22 cellular contexts compared by ENCODE assay signal in genomic region chr15:65311760-65312159, GRCh38. TPM values are rescaled to one million over a fixed set of nuclear protein-coding genes. Genes with fewer than 3 reads are reported as not detected.
DNase-seq lines count a peak whose midpoint lies in the region; ATAC-seq, FAIRE-seq and TF ChIP-seq lines count a peak whose summit lies in the region.
"Had no signal": no experiment of that assay in that cellular context is flagged by ENCODE, and none has a peak within 500 bp of the region (broad histone marks: within the 10 kb centered on the region; RNA-seq: fewer than 3 reads in every experiment).

No MANE protein-coding gene starts in this region.

- 77% methylated on average over 3 of the region's 3 CpGs; no CpG with 5 or more reads in 1 of the 2 experiments for WGBS in H1 (ENCODE audit: extremely low coverage in 1 of 2, insufficient coverage in 1 of 2, insufficient read length in 1 of 2, insufficient replicate concordance in 2 of 2, low coverage in 1 of 2, low lambda C conversion rate in 2 of 2, missing lambda C conversion rate in 1 of 2), 2 experiments
- WGBS in mesenchymal stem cell, result 75% methylated on average over 3 of the region's 3 CpGs

- H3K27me3 ChIP-seq in NT2/D1 (ENCODE audit: insufficient read depth, insufficient read length) (no peaks in the 10 kb centered on the region), H1 (replicated peaks in 1 of 4; ENCODE audit: control insufficient read depth in 3 of 4, extremely low read depth in 1 of 4, insufficient read depth in 3 of 4, low read length in 3 of 4) (no peaks in the 10 kb centered on the region), mesenchymal stem cell (ENCODE audit: control insufficient read depth in 1 of 2, insufficient read depth in 1 of 2, low read length in 2 of 2) (peaks cover 0 to 20% of the 10 kb centered on the region in 2 experiments)
- H3K27me3 ChIP-seq: BE2C had no signal

- TF ChIP-seq CTCF in H1 (IDR thresholded peaks at IDR 0.05; ENCODE audit: control extremely low read depth in 1 of 3, insufficient read depth in 1 of 3, low read depth in 1 of 3, low read length in 3 of 3) (no peak), mucosa of descending colon (IDR thresholded peaks at IDR 0.05) (no peak)

- H2BK120ac ChIP-seq in H1 (replicated peaks; ENCODE audit: low read depth, low read length) (no peak overlapping the region), mesenchymal stem cell (ENCODE audit: low read depth, low read length) (no peak overlapping the region)

- no peak overlapping the region for H4K5ac ChIP-seq in H1 (ENCODE audit: insufficient read length, low read depth, low read length)

- H2BK12ac ChIP-seq in H1 (ENCODE audit: low read depth, low read length) (no peak overlapping the region), mesenchymal stem cell (ENCODE audit: low read length in 2 of 2) (no peak overlapping the region)

- H3K18ac ChIP-seq in H1 (ENCODE audit: extremely low read depth, low read length) (no peak overlapping the region), mesenchymal stem cell (ENCODE audit: low read depth in 1 of 2, low read length in 2 of 2) (peak overlapping the region in 1 of 2 experiments; percentile 13)

- H3K23ac ChIP-seq in H1 (ENCODE audit: insufficient read length) (no peak overlapping the region), mesenchymal stem cell (ENCODE audit: low read length in 2 of 2) (no peak overlapping the region)

- H3K4me3 ChIP-seq in NT2/D1 (ENCODE audit: insufficient read length, low read depth), result no peak overlapping the region
- H3K4me3 ChIP-seq in H1 (ENCODE audit: extremely low read depth in 1 of 4, insufficient read depth in 2 of 4, low read depth in 3 of 4, low read length in 4 of 4), result no peak overlapping the region
- H3K4me3 ChIP-seq in mesenchymal stem cell (ENCODE audit: insufficient read depth in 1 of 2, low read depth in 1 of 2, low read length in 2 of 2), result no peak overlapping the region
- no peak overlapping the region for H3K4me3 ChIP-seq in mucosa of descending colon
- H3K4me3 ChIP-seq: PC-9, SK-N-MC had no signal

- DNase-seq in NT2/D1 (ENCODE audit: low read depth, low spot score), result no peak
- DNase-seq in H1 (ENCODE audit: low read depth in 1 of 2, low spot score in 2 of 2), result no peak
- DNase-seq in mesenchymal stem cell, result no peak
- DNase-seq in urothelium cell line (ENCODE audit: low spot score), result peak; percentile 6
- DNase-seq in mucosa of descending colon, result no peak
- no peak for DNase-seq in stimulated activated naive CD4-positive, alpha-beta T cell treated with Interleukin-2 at 50 U/mL for 16 hours (lab: John Stamatoyannopoulos, UW)
- DNase-seq: BE2C; CD4-positive, alpha-beta memory T cell; DND-41; H7; KBM-7; NCI-H1092 treated with DMSO at 0.1 percent for 48 hours; NCI-H1694 treated with DMSO at 0.1 percent for 48 hours; NCI-H345; NCI-H526 treated with DMSO at 0.1 percent for 48 hours; PC-9 had no signal

- no peak overlapping the region for H4K91ac ChIP-seq in H1 (replicated peaks; ENCODE audit: insufficient read length, low read length)
- H4K91ac ChIP-seq in mesenchymal stem cell (ENCODE audit: low read length), result no peak overlapping the region

- H3K23me2 ChIP-seq in H1 (ENCODE audit: low read depth, low read length), result no peaks in the 10 kb centered on the region

- H2AK5ac ChIP-seq in H1 (ENCODE audit: low read depth, low read length) (no peak overlapping the region), mesenchymal stem cell (ENCODE audit: low read length, severe bottlenecking) (peak overlapping the region; percentile 39)

- POLR2A ChIA-PET in H1 (lab: Charles Lee; ENCODE audit: partially characterized antibody), result interaction anchor here (1.6 kb wide), 1 partner anchor 11 kb away, joined by 6 read pairs; no protein-coding TSS in a partner anchor

- H2AFZ ChIP-seq in H1 (ENCODE audit: low read length), result no peak overlapping the region; the same call in 1 of the 2 replicates
- no peak overlapping the region for H2AFZ ChIP-seq in mesenchymal stem cell (ENCODE audit: low read depth, low read length)
- H2AFZ ChIP-seq: PC-9 had no signal

- H3K27ac ChIP-seq in H1 (ENCODE audit: low read depth, low read length) (no peak overlapping the region), mesenchymal stem cell (ENCODE audit: low read length, poor library complexity, severe bottlenecking) (no peak overlapping the region)
- H3K27ac ChIP-seq: PC-9, SK-N-MC had no signal

- no peak for TF ChIP-seq RAD21 in H1 (IDR thresholded peaks at IDR 0.05 in 1 of 2, conservative IDR thresholded peaks at IDR 0.05 in 1 of 2; ENCODE audit: low read depth in 2 of 2, low read length in 2 of 2)

- no peak overlapping the region for H2BK20ac ChIP-seq in H1 (ENCODE audit: low read length)

- H2BK15ac ChIP-seq in H1 (ENCODE audit: low read length) (0 out of 2 replicates have a peak overlapping the region, but pooled peaks have one; percentile 25), mesenchymal stem cell (ENCODE audit: low read depth, poor library complexity, severe bottlenecking) (no peak overlapping the region)

- H3K9me3 ChIP-seq in NT2/D1 (ENCODE audit: insufficient read depth, low read length) (no peaks in the 10 kb centered on the region), H1 (ENCODE audit: insufficient read depth in 2 of 2, low read depth in 1 of 2, low read length in 1 of 2) (no peaks in the 10 kb centered on the region), mesenchymal stem cell (ENCODE audit: control insufficient read depth, low read length) (no peaks in the 10 kb centered on the region), mucosa of descending colon (no peaks in the 10 kb centered on the region)
- H3K9me3 ChIP-seq: BE2C had no signal

- H3K56ac ChIP-seq in H1 (replicated peaks; ENCODE audit: insufficient read length, low read depth, low read length), result no peak overlapping the region

- H3K79me2 ChIP-seq in H1 (ENCODE audit: control insufficient read depth in 1 of 2, insufficient read depth in 2 of 2, low read length in 2 of 2), result no peaks in the 10 kb centered on the region

- no peaks in the 10 kb centered on the region for H3K79me1 ChIP-seq in H1 (ENCODE audit: low read depth, low read length)
- no peaks in the 10 kb centered on the region for H3K79me1 ChIP-seq in mesenchymal stem cell (replicated peaks; ENCODE audit: low read length, poor library complexity, severe bottlenecking)

- H3K4me1 ChIP-seq in NT2/D1 (ENCODE audit: insufficient read depth, insufficient read length) (peaks cover 10% of the 10 kb centered on the region), H1 (replicated peaks in 1 of 4; ENCODE audit: control insufficient read depth in 3 of 4, insufficient read depth in 4 of 4, low read length in 3 of 4) (peaks cover 0 to 3% (median 0%) of the 10 kb centered on the region in 4 experiments; a peak in 2 of 7 replicates), mesenchymal stem cell (ENCODE audit: control insufficient read depth, insufficient read depth, low read depth, low read length) (peaks cover 6% of the 10 kb centered on the region), mucosa of descending colon (ENCODE audit: low read depth) (no peaks in the 10 kb centered on the region)

- H4K8ac ChIP-seq in H1 (ENCODE audit: extremely low read depth, insufficient read depth, low read length) (no peak overlapping the region), mesenchymal stem cell (ENCODE audit: low read length) (no peak overlapping the region)

- no peak overlapping the region for H3K14ac ChIP-seq in H1 (ENCODE audit: insufficient read length)
- H3K14ac ChIP-seq in mesenchymal stem cell (ENCODE audit: low read length in 2 of 2), result no peak overlapping the region

- H3K9ac ChIP-seq in NT2/D1 (ENCODE audit: insufficient read length, low read depth) (peak overlapping the region; percentile 66), H1 (replicated peaks in 1 of 4; ENCODE audit: extremely low read depth in 1 of 4, low read depth in 3 of 4, low read length in 3 of 4) (no peak overlapping the region), mesenchymal stem cell (ENCODE audit: low read length) (no peak overlapping the region)

- no peak for TF ChIP-seq POLR2A in H1 (IDR thresholded peaks at IDR 0.05; ENCODE audit: control extremely low read depth in 1 of 2, low read depth in 2 of 2, low read length in 2 of 2)

- no peak for FAIRE-seq in H1 (lab: Jason Lieb, UNC)
- no peak for FAIRE-seq in urothelium cell line (lab: Jason Lieb, UNC)
- FAIRE-seq: D721Med, HTR-8/SVneo had no signal

- no peaks in the 10 kb centered on the region for H4K20me1 ChIP-seq in H1 (replicated peaks in 1 of 2; ENCODE audit: control insufficient read depth in 1 of 2, insufficient read depth in 2 of 2, low read length in 2 of 2)

- TF ChIP-seq EP300 in H1 (IDR thresholded peaks at IDR 0.05; ENCODE audit: borderline replicate concordance in 1 of 2, low read depth in 2 of 2, low read length in 2 of 2), result no peak

- H3K4me2 ChIP-seq in H1 (ENCODE audit: insufficient read depth in 1 of 2, low read depth in 2 of 2, low read length in 2 of 2) (no peak overlapping the region), mesenchymal stem cell (ENCODE audit: low read length, poor library complexity, severe bottlenecking) (no peak overlapping the region)
- H3K4me2 ChIP-seq: PC-9 had no signal

- intact Hi-C loops in mucosa of descending colon (cut with DNase I, micrococcal nuclease), result no loop called here

- H2BK5ac ChIP-seq in H1 (ENCODE audit: low read depth, low read length) (no peak overlapping the region), mesenchymal stem cell (ENCODE audit: low read depth, low read length, poor library complexity, severe bottlenecking) (no peak overlapping the region)

- ATAC-seq in GM21367 (IDR thresholded peaks at IDR 0.05; ENCODE audit: unreplicated experiment), result no peak
- ATAC-seq in mucosa of descending colon, result no peak

- H3K4ac ChIP-seq in H1 (replicated peaks; ENCODE audit: insufficient read length, low read depth, low read length) (no peak overlapping the region), mesenchymal stem cell (ENCODE audit: low read depth in 1 of 2, low read length in 2 of 2) (peak overlapping the region in 1 of 2 experiments; percentile 24)

- CTCF ChIA-PET in H1 (lab: Charles Lee; ENCODE audit: partially characterized antibody), result no interaction called here

- H3K36me3 ChIP-seq in NT2/D1 (ENCODE audit: insufficient read depth, insufficient read length, low read length) (no peaks in the 10 kb centered on the region), H1 (ENCODE audit: control insufficient read depth in 2 of 4, insufficient read depth in 4 of 4, low read length in 3 of 4) (no peaks in the 10 kb centered on the region), mesenchymal stem cell (ENCODE audit: control insufficient read depth in 1 of 2, insufficient read depth in 2 of 2, low read depth in 1 of 2, low read length in 2 of 2) (no peaks in the 10 kb centered on the region), mucosa of descending colon (ENCODE audit: low read depth) (no peaks in the 10 kb centered on the region)
- H3K36me3 ChIP-seq: BE2C had no signal

RNA-seq across cellular contexts. Expression of gene RNU5B-1, which starts 7.3 kb away (rescaled TPM):
- not detected in 2 replicates for total RNA-seq in H1 (2021; fragmentation: NEBNext Ultra II Directional; extraction: Animal tissue kit (Norgen Biotek cat#: 25700))
- polyA plus RNA-seq in H1 (2011; rRNA removed), result not detected in 2 replicates
- not detected for polyA plus RNA-seq in H1 (2011; cell fraction: cytosol; rRNA removed)
- polyA plus RNA-seq in H1 (2011; cell fraction: nucleus; rRNA removed), result not detected
- polyA plus RNA-seq in H1 (2012, experiment 1 of 2), result not detected in 4 replicates
- polyA plus RNA-seq in H1 (2012, experiment 2 of 2), result not detected
- polyA plus RNA-seq in H1 (2013, experiment 1 of 2), result not detected
- polyA plus RNA-seq in H1 (2013, experiment 2 of 2), result not detected
- under 0.01 TPM in 2 replicates for polyA minus RNA-seq in H1 (2011; rRNA and poly(A)+ RNA removed)
- polyA minus RNA-seq in H1 (2011; cell fraction: cytosol; rRNA and poly(A)+ RNA removed), result 649 TPM
- polyA minus RNA-seq in H1 (2011; cell fraction: nucleus; rRNA and poly(A)+ RNA removed), result under 0.01 TPM
- polyA plus RNA-seq in mesenchymal stem cell (2013, experiment 1 of 2), result not detected
- not detected for polyA plus RNA-seq in mesenchymal stem cell (2013, experiment 2 of 2)
- total RNA-seq in mucosa of descending colon, result 10 to 100 TPM in 2 of 3 donors, not detected in 1; 15.9 to 32.0 TPM
- total RNA-seq: H7, M059J, PC-9 had no signal
- polyA plus RNA-seq: AG04450; CD4-positive, alpha-beta memory T cell had no signal

RNA-seq across cellular contexts. Expression of gene RNU5A-1, which starts 15.9 kb away (rescaled TPM):
- total RNA-seq in H1 (2021; fragmentation: NEBNext Ultra II Directional; extraction: Animal tissue kit (Norgen Biotek cat#: 25700)), result not detected in 2 replicates
- polyA plus RNA-seq in H1 (2011; rRNA removed), result not detected in 2 replicates
- polyA plus RNA-seq in H1 (2011; cell fraction: cytosol; rRNA removed), result not detected
- not detected for polyA plus RNA-seq in H1 (2011; cell fraction: nucleus; rRNA removed)
- polyA plus RNA-seq in H1 (2012, experiment 1 of 2), result not detected in 4 replicates
- polyA plus RNA-seq in H1 (2012, experiment 2 of 2), result not detected
- not detected for polyA plus RNA-seq in H1 (2013, experiment 1 of 2)
- not detected for polyA plus RNA-seq in H1 (2013, experiment 2 of 2)
- polyA minus RNA-seq in H1 (2011; rRNA and poly(A)+ RNA removed), result under 0.01 TPM in 2 replicates
- not detected for polyA minus RNA-seq in H1 (2011; cell fraction: cytosol; rRNA and poly(A)+ RNA removed)
- under 0.01 TPM for polyA minus RNA-seq in H1 (2011; cell fraction: nucleus; rRNA and poly(A)+ RNA removed)
- polyA plus RNA-seq in mesenchymal stem cell (2013, experiment 1 of 2), result not detected
- not detected for polyA plus RNA-seq in mesenchymal stem cell (2013, experiment 2 of 2)
- not detected for total RNA-seq in mucosa of descending colon
- total RNA-seq: CD4-positive, alpha-beta memory T cell; H7; M059J; PC-9 had no signal
- polyA plus RNA-seq: AG04450; CD4-positive, alpha-beta memory T cell had no signal

RNA-seq across cellular contexts. Expression of gene PARP16, which starts 25.1 kb away (rescaled TPM):
- 3.7 and 5.0 TPM in 2 replicates for total RNA-seq in H1 (2021; fragmentation: NEBNext Ultra II Directional; extraction: Animal tissue kit (Norgen Biotek cat#: 25700))
- polyA plus RNA-seq in H1 (2011; rRNA removed), result 3.7 and 3.8 TPM in 2 replicates
- 4.1 TPM for polyA plus RNA-seq in H1 (2011; cell fraction: cytosol; rRNA removed)
- polyA plus RNA-seq in H1 (2011; cell fraction: nucleus; rRNA removed), result 3.2 TPM
- polyA plus RNA-seq in H1 (2012, experiment 1 of 2), result 4.0 to 4.4 TPM (median 4.1 TPM) in 4 replicates
- polyA plus RNA-seq in H1 (2012, experiment 2 of 2), result 4.1 TPM
- 3.3 TPM for polyA plus RNA-seq in H1 (2013, experiment 1 of 2)
- polyA plus RNA-seq in H1 (2013, experiment 2 of 2), result 3.8 TPM
- 4.2 and 4.4 TPM in 2 replicates for polyA minus RNA-seq in H1 (2011; rRNA and poly(A)+ RNA removed)
- polyA minus RNA-seq in H1 (2011; cell fraction: cytosol; rRNA and poly(A)+ RNA removed), result 4.0 TPM
- 7.2 TPM for polyA minus RNA-seq in H1 (2011; cell fraction: nucleus; rRNA and poly(A)+ RNA removed)
- polyA plus RNA-seq in mesenchymal stem cell (2013, experiment 1 of 2), result 3.5 TPM
- 3.9 TPM for polyA plus RNA-seq in mesenchymal stem cell (2013, experiment 2 of 2)
- total RNA-seq in mucosa of descending colon, result 10 to 100 TPM in 2 of 3 donors, 1 to 10 TPM in 1; 9.6 to 12.4 (median 12.1) TPM
